ENCODE assay signal across 1 cellular context in the genomic region with DNA sequence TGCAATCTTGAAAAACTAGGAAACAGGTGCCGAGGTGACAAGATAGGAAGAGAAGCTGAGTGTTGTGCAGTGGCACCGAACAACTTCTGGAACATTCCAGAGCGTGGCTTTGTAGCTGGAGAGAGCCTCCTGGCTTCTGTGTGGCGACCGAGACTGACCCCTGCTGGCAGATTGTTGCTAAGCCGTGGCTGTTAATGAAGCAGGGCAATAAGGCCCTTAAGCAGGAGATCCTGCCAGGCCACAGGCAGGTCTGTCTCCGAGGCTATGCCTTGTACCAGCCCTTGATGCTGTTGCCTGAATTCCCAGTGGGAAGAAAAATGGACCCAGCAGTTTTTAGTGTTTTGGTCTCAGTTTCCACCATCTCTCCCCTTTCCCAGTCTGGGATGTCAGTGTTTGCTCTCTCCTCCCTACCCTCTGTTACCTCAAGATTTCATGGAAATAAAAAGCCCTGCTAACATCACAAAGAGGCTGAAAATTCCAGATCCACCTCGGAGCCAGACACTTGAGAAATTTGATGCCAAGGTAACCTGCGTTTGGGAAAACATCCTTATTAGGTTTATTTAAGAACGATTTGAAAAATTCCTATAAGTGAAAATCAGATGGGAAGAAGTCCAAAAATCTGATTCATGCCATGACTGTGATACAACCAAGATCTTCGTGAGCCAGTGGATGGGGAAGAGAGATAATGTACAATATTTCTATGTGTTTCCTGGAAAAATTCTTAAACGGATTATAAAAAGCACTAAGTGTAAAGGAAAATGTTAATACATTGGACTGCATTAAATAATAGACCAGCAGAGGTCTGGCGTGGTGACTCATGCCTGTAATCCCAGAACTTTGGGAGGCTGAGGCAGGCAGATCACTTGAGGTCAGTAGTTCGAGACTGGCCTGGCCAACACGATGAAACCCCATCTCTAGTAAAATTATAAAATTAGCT.
A peak's percentile ranks its signal among the peaks of the same experiment; 100 is the strongest.
TF ChIP-seq lines count a peak whose summit lies in the region.

No MANE protein-coding gene starts in this region.

TF ChIP-seq in HEK293, 187 proteins besides CTCF, POLR2A, EP300 and RAD21 (continued from another document):
- TF ChIP-seq ZNF366 (tag by site-specific recombination; conservative IDR thresholded peaks at IDR 0.05) (no peak), ZNF626 (tag by site-specific recombination; IDR thresholded peaks at IDR 0.05) (no peak), ZBTB1 (tag by site-specific recombination; IDR thresholded peaks at IDR 0.05) (no peak), SP3 (tag by site-specific recombination; IDR thresholded peaks at IDR 0.05) (no peak), ZFP41 (tag by site-specific recombination; IDR thresholded peaks at IDR 0.05; ENCODE audit: borderline replicate concordance) (no peak), GFI1B (tag by site-specific recombination; IDR thresholded peaks at IDR 0.05) (no peak), ZNF132 (tag by site-specific recombination; IDR thresholded peaks at IDR 0.05; ENCODE audit: borderline replicate concordance) (no peak), ZNF610 (tag by site-specific recombination; IDR thresholded peaks at IDR 0.05; ENCODE audit: borderline replicate concordance) (no peak), ZNF654 (tag by site-specific recombination; IDR thresholded peaks at IDR 0.05; ENCODE audit: low read depth) (peak; percentile 72), KLF10 (tag by site-specific recombination; IDR thresholded peaks at IDR 0.05) (no peak), ZNF391 (tag by site-specific recombination; IDR thresholded peaks at IDR 0.05; ENCODE audit: borderline replicate concordance, low read depth) (no peak), ZNF830 (tag by site-specific recombination; IDR thresholded peaks at IDR 0.05; ENCODE audit: low read depth) (no peak), ZNF174 (tag by site-specific recombination; IDR thresholded peaks at IDR 0.05) (no peak), ZNF2 (tag by site-specific recombination; IDR thresholded peaks at IDR 0.05) (peak; percentile 55; the same call in 1 of the 2 replicates), ZBTB20 (tag by site-specific recombination; IDR thresholded peaks at IDR 0.05) (no peak), ZNF416 (tag by site-specific recombination; IDR thresholded peaks at IDR 0.05) (no peak), ZSCAN30 (tag by site-specific recombination; IDR thresholded peaks at IDR 0.05) (no peak), ZNF350 (tag by site-specific recombination; IDR thresholded peaks at IDR 0.05) (no peak), PRDM1 (tag by site-specific recombination; IDR thresholded peaks at IDR 0.05) (no peak), ZNF449 (tag by site-specific recombination; IDR thresholded peaks at IDR 0.05) (no peak), ZNF341 (tag by site-specific recombination; IDR thresholded peaks at IDR 0.05; ENCODE audit: low read depth) (no peak), ZSCAN23 (tag by site-specific recombination; IDR thresholded peaks at IDR 0.05) (no peak), ZNF529 (tag by site-specific recombination; IDR thresholded peaks at IDR 0.05; ENCODE audit: insufficient replicate concordance) (no peak), ATF2 (tag by site-specific recombination; IDR thresholded peaks at IDR 0.05; ENCODE audit: low read depth) (no peak), OSR2 (tag by site-specific recombination; IDR thresholded peaks at IDR 0.05) (peak; percentile 32; the same call in 1 of the 2 replicates), ZNF530 (tag by site-specific recombination; IDR thresholded peaks at IDR 0.05; ENCODE audit: low read depth) (no peak), ZNF664 (tag by site-specific recombination; IDR thresholded peaks at IDR 0.05) (no peak), ZNF555 (tag by site-specific recombination; conservative IDR thresholded peaks at IDR 0.05) (no peak), ZXDB (tag by site-specific recombination; IDR thresholded peaks at IDR 0.05) (0 out of 2 replicates have a peak, but pooled peaks have one; percentile 21), IKZF3 (tag by site-specific recombination; IDR thresholded peaks at IDR 0.05) (no peak), MYNN (tag by site-specific recombination; IDR thresholded peaks at IDR 0.05; ENCODE audit: borderline replicate concordance) (no peak), ZNF175 (tag by site-specific recombination; IDR thresholded peaks at IDR 0.05) (no peak), ZNF544 (tag by site-specific recombination; IDR thresholded peaks at IDR 0.05) (no peak), MEIS1 (CRISPR knock-in tag; IDR thresholded peaks at IDR 0.05; ENCODE audit: borderline replicate concordance) (no peak), ELK4 (IDR thresholded peaks at IDR 0.05; ENCODE audit: borderline replicate concordance, low read depth, low read length) (no peak), ZNF302 (tag by site-specific recombination; IDR thresholded peaks at IDR 0.05; ENCODE audit: low read depth) (no peak), EGR2 (tag by site-specific recombination; IDR thresholded peaks at IDR 0.05; ENCODE audit: low read depth) (no peak)
- TF ChIP-seq, protein P1, sequence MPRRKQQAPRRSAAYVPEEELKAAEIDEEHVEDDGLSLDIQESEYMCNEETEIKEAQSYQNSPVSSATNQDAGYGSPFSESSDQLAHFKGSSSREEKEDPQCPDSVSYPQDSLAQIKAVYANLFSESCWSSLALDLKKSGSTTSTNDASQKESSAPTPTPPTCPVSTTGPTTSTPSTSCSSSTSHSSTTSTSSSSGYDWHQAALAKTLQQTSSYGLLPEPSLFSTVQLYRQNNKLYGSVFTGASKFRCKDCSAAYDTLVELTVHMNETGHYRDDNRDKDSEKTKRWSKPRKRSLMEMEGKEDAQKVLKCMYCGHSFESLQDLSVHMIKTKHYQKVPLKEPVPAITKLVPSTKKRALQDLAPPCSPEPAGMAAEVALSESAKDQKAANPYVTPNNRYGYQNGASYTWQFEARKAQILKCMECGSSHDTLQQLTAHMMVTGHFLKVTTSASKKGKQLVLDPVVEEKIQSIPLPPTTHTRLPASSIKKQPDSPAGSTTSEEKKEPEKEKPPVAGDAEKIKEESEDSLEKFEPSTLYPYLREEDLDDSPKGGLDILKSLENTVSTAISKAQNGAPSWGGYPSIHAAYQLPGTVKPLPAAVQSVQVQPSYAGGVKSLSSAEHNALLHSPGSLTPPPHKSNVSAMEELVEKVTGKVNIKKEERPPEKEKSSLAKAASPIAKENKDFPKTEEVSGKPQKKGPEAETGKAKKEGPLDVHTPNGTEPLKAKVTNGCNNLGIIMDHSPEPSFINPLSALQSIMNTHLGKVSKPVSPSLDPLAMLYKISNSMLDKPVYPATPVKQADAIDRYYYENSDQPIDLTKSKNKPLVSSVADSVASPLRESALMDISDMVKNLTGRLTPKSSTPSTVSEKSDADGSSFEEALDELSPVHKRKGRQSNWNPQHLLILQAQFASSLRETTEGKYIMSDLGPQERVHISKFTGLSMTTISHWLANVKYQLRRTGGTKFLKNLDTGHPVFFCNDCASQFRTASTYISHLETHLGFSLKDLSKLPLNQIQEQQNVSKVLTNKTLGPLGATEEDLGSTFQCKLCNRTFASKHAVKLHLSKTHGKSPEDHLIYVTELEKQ (tag by site-specific recombination; IDR thresholded peaks at IDR 0.05; ENCODE audit: borderline replicate concordance), result no peak
- TF ChIP-seq, protein P2, sequence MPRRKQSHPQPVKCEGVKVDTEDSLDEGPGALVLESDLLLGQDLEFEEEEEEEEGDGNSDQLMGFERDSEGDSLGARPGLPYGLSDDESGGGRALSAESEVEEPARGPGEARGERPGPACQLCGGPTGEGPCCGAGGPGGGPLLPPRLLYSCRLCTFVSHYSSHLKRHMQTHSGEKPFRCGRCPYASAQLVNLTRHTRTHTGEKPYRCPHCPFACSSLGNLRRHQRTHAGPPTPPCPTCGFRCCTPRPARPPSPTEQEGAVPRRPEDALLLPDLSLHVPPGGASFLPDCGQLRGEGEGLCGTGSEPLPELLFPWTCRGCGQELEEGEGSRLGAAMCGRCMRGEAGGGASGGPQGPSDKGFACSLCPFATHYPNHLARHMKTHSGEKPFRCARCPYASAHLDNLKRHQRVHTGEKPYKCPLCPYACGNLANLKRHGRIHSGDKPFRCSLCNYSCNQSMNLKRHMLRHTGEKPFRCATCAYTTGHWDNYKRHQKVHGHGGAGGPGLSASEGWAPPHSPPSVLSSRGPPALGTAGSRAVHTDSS (tag by site-specific recombination; IDR thresholded peaks at IDR 0.05), result no peak
- TF ChIP-seq, protein P3, sequence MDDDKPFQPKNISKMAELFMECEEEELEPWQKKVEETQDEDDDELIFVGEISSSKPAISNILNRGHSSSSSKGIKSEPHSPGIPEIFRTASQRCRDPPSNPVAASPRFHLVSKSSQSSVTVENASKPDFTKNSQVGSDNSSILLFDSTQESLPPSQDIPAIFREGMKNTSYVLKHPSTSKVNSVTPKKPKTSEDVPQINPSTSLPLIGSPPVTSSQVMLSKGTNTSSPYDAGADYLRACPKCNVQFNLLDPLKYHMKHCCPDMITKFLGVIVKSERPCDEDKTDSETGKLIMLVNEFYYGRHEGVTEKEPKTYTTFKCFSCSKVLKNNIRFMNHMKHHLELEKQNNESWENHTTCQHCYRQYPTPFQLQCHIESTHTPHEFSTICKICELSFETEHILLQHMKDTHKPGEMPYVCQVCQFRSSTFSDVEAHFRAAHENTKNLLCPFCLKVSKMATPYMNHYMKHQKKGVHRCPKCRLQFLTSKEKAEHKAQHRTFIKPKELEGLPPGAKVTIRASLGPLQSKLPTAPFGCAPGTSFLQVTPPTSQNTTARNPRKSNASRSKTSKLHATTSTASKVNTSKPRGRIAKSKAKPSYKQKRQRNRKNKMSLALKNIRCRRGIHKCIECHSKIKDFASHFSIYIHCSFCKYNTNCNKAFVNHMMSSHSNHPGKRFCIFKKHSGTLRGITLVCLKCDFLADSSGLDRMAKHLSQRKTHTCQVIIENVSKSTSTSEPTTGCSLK (tag by site-specific recombination; IDR thresholded peaks at IDR 0.05), result no peak
TF ChIP-seq in HEK293: peak in this region for 9.
